Comparison of ENCODE assay signal across 13 cellular contexts in genomic region chr22:26887456-26887855, GRCh38.
DNase-seq lines count a peak whose midpoint lies in the region; ATAC-seq and TF ChIP-seq lines count a peak whose summit lies in the region.
"Had no signal": no experiment of that assay in that cellular context is flagged by ENCODE, and none has a peak within 500 bp of the region (broad histone marks: within the 10 kb centered on the region; RNA-seq: fewer than 3 reads in every experiment).

No MANE protein-coding gene starts in this region.

- H3K4me3 Mint-ChIP-seq in osteocyte (ENCODE audit: unreplicated experiment), result peak overlapping the region; percentile 52
- no peak overlapping the region for H3K4me3 Mint-ChIP-seq in stimulated activated naive B cell treated with anti-CD40 and anti-IgM and Interleukin-4, amounts not matched to agents 10 μg/mL and 1 μg/mL and 100 μg/mL, for 72 hours
- H3K4me3 Mint-ChIP-seq: activated T-helper 1 cell treated with anti-CD3 and anti-CD28 coated beads, Interleukin-12 subunit alpha, Interleukin-12 subunit beta, Interleukin-2, Interleukin-4 antibody, amounts not matched to agents 30 ng/mL and 10 ng/mL and 1 ng/mL, durations not matched to agents 14 hours and 24 hours and 36 hours had no signal

- DNase-seq in ELF-1 (ENCODE audit: low read depth, low spot score), result peak; percentile 67
- peak; percentile 84 for DNase-seq in fibroblast of pulmonary artery (ENCODE audit: low read depth)
- peak; percentile 82 for DNase-seq in osteocyte (ENCODE audit: extremely low spot score, unreplicated experiment)
- no peak for DNase-seq in activated naive CD4-positive, alpha-beta T cell treated with anti-CD3 and anti-CD28 coated beads, Interleukin-2, amount 50 U/mL, for 72 hours (ENCODE audit: low spot score in 2 of 2)
- DNase-seq in SK-N-DZ (ENCODE audit: low spot score), result no peak
- DNase-seq in stimulated activated naive B cell treated with anti-CD40 and anti-IgM and Interleukin-4, amounts not matched to agents 10 μg/mL and 1 μg/mL and 100 μg/mL, for 72 hours, result no peak
- DNase-seq in NCI-H748 (lab: John Stamatoyannopoulos, UW; ENCODE audit: unreplicated experiment), result no peak
- DNase-seq: DMS79; NCI-H1105; stimulated activated CD4-positive, alpha-beta T cell treated with anti-CD3 and anti-CD28 coated beads, Interleukin-12 subunit alpha, Interleukin-12 subunit beta, amount 100 ng/mL, for 4 hours; stimulated activated naive CD4-positive, alpha-beta T cell treated with Interleukin-2 at 50 U/mL for 16 hours had no signal

- peaks cover 67% of the 10 kb centered on the region for H3K4me1 Mint-ChIP-seq in osteocyte (ENCODE audit: unreplicated experiment)
- no peaks in the 10 kb centered on the region for H3K4me1 Mint-ChIP-seq in stimulated activated naive B cell treated with anti-CD40 and anti-IgM and Interleukin-4, amounts not matched to agents 10 μg/mL and 1 μg/mL and 100 μg/mL, for 72 hours

- H3K36me3 Mint-ChIP-seq in osteocyte (ENCODE audit: unreplicated experiment), result no peaks in the 10 kb centered on the region
- H3K36me3 Mint-ChIP-seq in activated naive CD4-positive, alpha-beta T cell treated with anti-CD3 and anti-CD28 coated beads, Interleukin-2, amount 50 U/mL, for 72 hours, result no peaks in the 10 kb centered on the region
- peaks cover 10 to 12% of the 10 kb centered on the region in 2 donors for H3K36me3 Mint-ChIP-seq in stimulated activated naive B cell treated with anti-CD40 and anti-IgM and Interleukin-4, amounts not matched to agents 10 μg/mL and 1 μg/mL and 100 μg/mL, for 72 hours

- peak; percentile 90 for ATAC-seq in SK-N-SH treated with all-trans-retinoic acid at 6 μM for 48 hours
- ATAC-seq in activated naive CD4-positive, alpha-beta T cell treated with anti-CD3 and anti-CD28 coated beads, Interleukin-2, amount 50 U/mL, for 72 hours, result no peak
- ATAC-seq in stimulated activated naive B cell treated with anti-CD40 and anti-IgM and Interleukin-4, amounts not matched to agents 10 μg/mL and 1 μg/mL and 100 μg/mL, for 72 hours (replicated peaks), result no peak

- H3K27ac Mint-ChIP-seq in osteocyte (ENCODE audit: unreplicated experiment), result peak overlapping the region; percentile 89
- H3K27ac Mint-ChIP-seq in activated naive CD4-positive, alpha-beta T cell treated with anti-CD3 and anti-CD28 coated beads, Interleukin-2, amount 50 U/mL, for 72 hours, result no peak overlapping the region
- H3K27ac Mint-ChIP-seq in stimulated activated naive B cell treated with anti-CD40 and anti-IgM and Interleukin-4, amounts not matched to agents 10 μg/mL and 1 μg/mL and 100 μg/mL, for 72 hours, result no peak overlapping the region
- H3K27ac Mint-ChIP-seq: activated T-helper 1 cell treated with anti-CD3 and anti-CD28 coated beads, Interleukin-12 subunit alpha, Interleukin-12 subunit beta, Interleukin-2, Interleukin-4 antibody, amounts not matched to agents 30 ng/mL and 10 ng/mL and 1 ng/mL, durations not matched to agents 14 hours and 24 hours and 36 hours had no signal

- TF ChIP-seq CTCF in fibroblast of pulmonary artery (IDR thresholded peaks at IDR 0.05; ENCODE audit: low read length, missing control alignments) (no peak), osteocyte (IDR thresholded peaks at IDR 0.05) (no peak)

- H3K4me3 ChIP-seq in fibroblast of pulmonary artery (replicated peaks; ENCODE audit: low read depth, low read length), result no peak overlapping the region

- no peaks in the 10 kb centered on the region for H3K9me3 Mint-ChIP-seq in osteocyte (ENCODE audit: unreplicated experiment)
- H3K9me3 Mint-ChIP-seq in activated naive CD4-positive, alpha-beta T cell treated with anti-CD3 and anti-CD28 coated beads, Interleukin-2, amount 50 U/mL, for 72 hours, result no peaks in the 10 kb centered on the region
- peaks cover 0 to 2% of the 10 kb centered on the region in 2 donors for H3K9me3 Mint-ChIP-seq in stimulated activated naive B cell treated with anti-CD40 and anti-IgM and Interleukin-4, amounts not matched to agents 10 μg/mL and 1 μg/mL and 100 μg/mL, for 72 hours
- H3K9me3 Mint-ChIP-seq: activated T-helper 1 cell treated with anti-CD3 and anti-CD28 coated beads, Interleukin-12 subunit alpha, Interleukin-12 subunit beta, Interleukin-2, Interleukin-4 antibody, amounts not matched to agents 30 ng/mL and 10 ng/mL and 1 ng/mL, durations not matched to agents 14 hours and 24 hours and 36 hours had no signal

- no peaks in the 10 kb centered on the region for H3K27me3 Mint-ChIP-seq in osteocyte (ENCODE audit: unreplicated experiment)
- H3K27me3 Mint-ChIP-seq in stimulated activated naive B cell treated with anti-CD40 and anti-IgM and Interleukin-4, amounts not matched to agents 10 μg/mL and 1 μg/mL and 100 μg/mL, for 72 hours, result peaks cover 9 to 14% of the 10 kb centered on the region in 2 donors

TF ChIP-seq in SK-N-SH treated with all-trans-retinoic acid at 6 μM for 48 hours, 23 proteins besides CTCF, POLR2A, EP300 and RAD21 (continues in another document):
- TF ChIP-seq ZNF565 (CRISPR knock-in tag; conservative IDR thresholded peaks at IDR 0.05; ENCODE audit: low read depth), result no peak
- TF ChIP-seq CREB5 (CRISPR knock-in tag; IDR thresholded peaks at IDR 0.05; ENCODE audit: low read depth), result peak; percentile 65
- TF ChIP-seq POU6F1 (CRISPR knock-in tag; IDR thresholded peaks at IDR 0.05; ENCODE audit: borderline replicate concordance, low read depth), result no peak
- no peak for TF ChIP-seq TSHZ2 (CRISPR knock-in tag; IDR thresholded peaks at IDR 0.05)
- no peak for TF ChIP-seq PATZ1 (CRISPR knock-in tag; IDR thresholded peaks at IDR 0.05; ENCODE audit: borderline replicate concordance)
- TF ChIP-seq TOX (CRISPR knock-in tag; IDR thresholded peaks at IDR 0.05; ENCODE audit: borderline replicate concordance), result no peak
- no peak for TF ChIP-seq CSDC2 (CRISPR knock-in tag; IDR thresholded peaks at IDR 0.05)
- no peak for TF ChIP-seq ZNF8 (CRISPR knock-in tag; IDR thresholded peaks at IDR 0.05)
- TF ChIP-seq PPARA (CRISPR knock-in tag; IDR thresholded peaks at IDR 0.05; ENCODE audit: borderline replicate concordance), result no peak
- TF ChIP-seq ARNTL (CRISPR knock-in tag; IDR thresholded peaks at IDR 0.05; ENCODE audit: borderline replicate concordance, low read depth), result no peak

Comparison
In these comparisons a context has a peak if more than half of its experiments do, and no peak if none do; other contexts are left out.
1. DNase-seq: peak in ELF-1 (single experiment), fibroblast of pulmonary artery (single experiment) and osteocyte (single experiment); none in activated naive CD4-positive, alpha-beta T cell treated with anti-CD3 and anti-CD28 coated beads, Interleukin-2, amount 50 U/mL, for 72 hours (0 of 2), SK-N-DZ (single experiment), stimulated activated naive B cell treated with anti-CD40 and anti-IgM and Interleukin-4, amounts not matched to agents 10 μg/mL and 1 μg/mL and 100 μg/mL, for 72 hours (single experiment) and NCI-H748 (single experiment).